Comparison of ENCODE assay signal across 1 cellular context in the genomic region with DNA sequence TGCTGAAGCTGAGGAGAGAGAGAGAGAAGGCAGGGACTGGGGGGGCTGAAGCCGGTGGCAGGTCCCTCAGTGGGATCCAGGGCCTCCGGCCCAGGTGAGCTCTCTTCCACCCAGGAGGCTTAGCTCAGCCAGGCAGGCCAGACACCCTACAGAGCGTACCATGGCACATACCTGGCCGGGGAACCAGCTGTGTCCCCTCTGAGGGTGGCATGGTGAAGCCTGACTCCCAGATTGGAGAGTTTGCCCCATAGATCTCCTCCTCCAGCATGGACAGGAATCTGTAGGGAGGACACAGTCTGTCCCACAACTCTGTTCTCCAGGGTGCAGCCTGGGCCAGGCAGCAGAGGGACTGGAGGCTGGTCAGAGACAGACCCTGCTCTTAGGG.
TF ChIP-seq lines count a peak whose summit lies in the region.

No MANE protein-coding gene starts in this region.

TF ChIP-seq in HCT116, 20 proteins besides CTCF, POLR2A, EP300 and RAD21:
- no peak for TF ChIP-seq ELF1 (IDR thresholded peaks at IDR 0.05; ENCODE audit: borderline replicate concordance, low read depth)
- TF ChIP-seq JUND (IDR thresholded peaks at IDR 0.05): no peak
- TF ChIP-seq, protein P1, sequence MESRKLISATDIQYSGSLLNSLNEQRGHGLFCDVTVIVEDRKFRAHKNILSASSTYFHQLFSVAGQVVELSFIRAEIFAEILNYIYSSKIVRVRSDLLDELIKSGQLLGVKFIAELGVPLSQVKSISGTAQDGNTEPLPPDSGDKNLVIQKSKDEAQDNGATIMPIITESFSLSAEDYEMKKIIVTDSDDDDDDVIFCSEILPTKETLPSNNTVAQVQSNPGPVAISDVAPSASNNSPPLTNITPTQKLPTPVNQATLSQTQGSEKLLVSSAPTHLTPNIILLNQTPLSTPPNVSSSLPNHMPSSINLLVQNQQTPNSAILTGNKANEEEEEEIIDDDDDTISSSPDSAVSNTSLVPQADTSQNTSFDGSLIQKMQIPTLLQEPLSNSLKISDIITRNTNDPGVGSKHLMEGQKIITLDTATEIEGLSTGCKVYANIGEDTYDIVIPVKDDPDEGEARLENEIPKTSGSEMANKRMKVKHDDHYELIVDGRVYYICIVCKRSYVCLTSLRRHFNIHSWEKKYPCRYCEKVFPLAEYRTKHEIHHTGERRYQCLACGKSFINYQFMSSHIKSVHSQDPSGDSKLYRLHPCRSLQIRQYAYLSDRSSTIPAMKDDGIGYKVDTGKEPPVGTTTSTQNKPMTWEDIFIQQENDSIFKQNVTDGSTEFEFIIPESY (IDR thresholded peaks at IDR 0.05; ENCODE audit: extremely low read depth, insufficient replicate concordance, low read length): no peak
- no peak for TF ChIP-seq ZFX (IDR thresholded peaks at IDR 0.05)
- TF ChIP-seq SRF (IDR thresholded peaks at IDR 0.05; ENCODE audit: low read depth): no peak
- no peak for TF ChIP-seq EZH2 (IDR thresholded peaks at IDR 0.05)
- TF ChIP-seq EGR1 (IDR thresholded peaks at IDR 0.05; ENCODE audit: low read depth): no peak
- TF ChIP-seq FOSL1 (IDR thresholded peaks at IDR 0.05; ENCODE audit: low read depth): no peak
- TF ChIP-seq EZH2phosphoT487 (IDR thresholded peaks at IDR 0.05; ENCODE audit: borderline replicate concordance): no peak
TF ChIP-seq in HCT116: peak in this region for 0.
